Comparison of ENCODE assay signal across 8 cellular contexts in the genomic region with DNA sequence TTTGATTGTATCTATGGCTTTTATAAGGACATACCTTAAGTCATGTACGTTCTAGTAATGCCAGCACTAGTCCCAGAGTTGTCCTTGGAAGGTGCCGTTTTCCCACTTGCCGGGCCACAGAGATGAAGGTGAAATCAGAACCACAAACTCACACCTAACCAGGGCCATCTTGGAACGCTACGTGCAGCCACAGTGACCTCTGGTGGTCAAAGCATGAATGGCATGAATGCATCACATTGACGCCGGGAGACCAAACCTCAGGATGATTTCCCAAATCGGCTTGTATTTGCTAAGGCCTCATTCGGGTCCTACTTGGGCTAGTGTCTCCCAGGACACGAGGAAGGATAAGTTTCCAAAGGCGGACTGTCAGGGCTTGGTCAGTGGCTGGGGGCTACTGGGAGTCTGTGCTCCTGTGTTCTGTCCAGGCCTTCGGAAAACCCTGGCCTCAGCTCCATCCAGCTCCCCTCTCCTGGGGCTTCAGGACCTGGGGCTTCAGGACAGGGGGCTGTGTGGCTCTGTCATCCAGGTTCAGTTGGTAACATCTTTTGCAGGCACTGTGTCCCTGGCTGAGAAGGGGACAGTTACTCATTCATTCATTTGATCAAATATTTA.
DNase-seq lines count a peak whose midpoint lies in the region; FAIRE-seq lines count a peak whose summit lies in the region.

No MANE protein-coding gene starts in this region.

- H3K4me3 ChIP-seq in SJSA1, result no peak overlapping the region
- no peak overlapping the region for H3K4me3 ChIP-seq in trophoblast cell (ENCODE audit: low read depth, low read length)

- no peak overlapping the region for H4K12ac ChIP-seq in trophoblast cell (ENCODE audit: low read depth, low read length)

- no peak overlapping the region for H3K18ac ChIP-seq in trophoblast cell (ENCODE audit: low read length)

- no peak overlapping the region for H3K9ac ChIP-seq in trophoblast cell (ENCODE audit: low read length)

- H2BK5ac ChIP-seq in trophoblast cell (ENCODE audit: low read depth, low read length, poor library complexity), result no peak overlapping the region

- no peak overlapping the region for H2AFZ ChIP-seq in trophoblast cell (ENCODE audit: insufficient read depth, low read length, poor library complexity)

- no peak overlapping the region for H3K14ac ChIP-seq in trophoblast cell (ENCODE audit: low read length)

- H4K8ac ChIP-seq in trophoblast cell (ENCODE audit: low read depth, low read length), result no peak overlapping the region

- no peaks in the 10 kb centered on the region for H3K79me1 ChIP-seq in trophoblast cell (ENCODE audit: low read length)

- H3K4ac ChIP-seq in trophoblast cell (ENCODE audit: low read depth, low read length), result no peak overlapping the region

- no peaks in the 10 kb centered on the region for H3K4me1 ChIP-seq in SJSA1 (replicated peaks)
- H3K4me1 ChIP-seq in trophoblast cell (ENCODE audit: control insufficient read depth in 1 of 2, insufficient read depth in 2 of 2, low read length in 2 of 2), result no peaks in the 10 kb centered on the region

- no CpG with 5 or more reads among the region's 12 CpGs for WGBS in trophoblast cell (ENCODE audit: extremely low coverage, insufficient coverage, insufficient read length)

- no peak overlapping the region for H3K23ac ChIP-seq in trophoblast cell (ENCODE audit: low read length)

- H3K36me3 ChIP-seq in SJSA1 (no peaks in the 10 kb centered on the region), trophoblast cell (ENCODE audit: control insufficient read depth in 1 of 2, insufficient read depth in 2 of 2, low read length in 2 of 2) (no peaks in the 10 kb centered on the region)

- H3K9me3 ChIP-seq in SJSA1 (replicated peaks) (no peaks in the 10 kb centered on the region), trophoblast cell (ENCODE audit: insufficient read depth, low read depth, low read length) (peaks cover 2% of the 10 kb centered on the region)

- H4K91ac ChIP-seq in trophoblast cell (ENCODE audit: low read depth, low read length), result no peak overlapping the region

- H3K27ac ChIP-seq in SJSA1 (no peak overlapping the region), trophoblast cell (ENCODE audit: low read depth, low read length) (no peak overlapping the region)

- H2BK120ac ChIP-seq in trophoblast cell (ENCODE audit: insufficient read depth, low read length, poor library complexity), result no peak overlapping the region

- DNase-seq in DMS153 (lab: John Stamatoyannopoulos, UW) (peak; percentile 31), HS-5 (ENCODE audit: low read depth) (peak; percentile 20), SJSA1 (ENCODE audit: low read depth in 1 of 2, low spot score in 2 of 2) (peak; percentile 23 to 58), head of caudate nucleus (peak; percentile 32 to 92 (median 78)), trophoblast cell (peak; percentile 59 to 88), urothelium cell line (ENCODE audit: low spot score) (peak; percentile 78), mesenteric fat pad (ENCODE audit: low spot score) (no peak)
- peak; percentile 60 for DNase-seq in activated naive CD4-positive, alpha-beta T cell treated with anti-CD3 and anti-CD28 coated beads, Interleukin-2, amount 50 U/mL, for 16 hours

- no peak overlapping the region for H2AK5ac ChIP-seq in trophoblast cell (ENCODE audit: low read length)

- intact Hi-C loops in head of caudate nucleus (cut with DNase I), result loop anchor here (2.0 kb wide), 1 partner anchor 294 kb away; no protein-coding TSS in a partner anchor

- FAIRE-seq in urothelium cell line (lab: Jason Lieb, UNC), result peak; percentile 93

- H2BK12ac ChIP-seq in trophoblast cell (ENCODE audit: low read length), result no peak overlapping the region

- no peak overlapping the region for H3K4me2 ChIP-seq in trophoblast cell (ENCODE audit: low read length)

- no peaks in the 10 kb centered on the region for H3K27me3 ChIP-seq in SJSA1 (replicated peaks)
- H3K27me3 ChIP-seq in trophoblast cell (ENCODE audit: insufficient read depth, low read length), result no peaks in the 10 kb centered on the region

- no peaks in the 10 kb centered on the region for H3K79me2 ChIP-seq in trophoblast cell (ENCODE audit: control insufficient read depth, insufficient read depth, low read length, poor library complexity)
